1 cellular context compared by ENCODE assay signal in genomic region chr7:140683657-140684056, GRCh38.
TF ChIP-seq lines count a peak whose summit lies in the region.

No MANE protein-coding gene starts in this region.

TF ChIP-seq in GM23338, 12 proteins besides CTCF, POLR2A, EP300 and RAD21 (continued from another document):
- no peak for TF ChIP-seq ZNF462 (CRISPR knock-in tag; IDR thresholded peaks at IDR 0.05)
- TF ChIP-seq STAT1 (IDR thresholded peaks at IDR 0.05; ENCODE audit: unreplicated experiment) = no peak
- no peak for TF ChIP-seq NANOG (IDR thresholded peaks at IDR 0.05; ENCODE audit: borderline replicate concordance)
- TF ChIP-seq CREB1 (CRISPR knock-in tag; IDR thresholded peaks at IDR 0.05; ENCODE audit: low read depth) = no peak
